ENCODE assay signal across 10 cellular contexts in the genomic region with DNA sequence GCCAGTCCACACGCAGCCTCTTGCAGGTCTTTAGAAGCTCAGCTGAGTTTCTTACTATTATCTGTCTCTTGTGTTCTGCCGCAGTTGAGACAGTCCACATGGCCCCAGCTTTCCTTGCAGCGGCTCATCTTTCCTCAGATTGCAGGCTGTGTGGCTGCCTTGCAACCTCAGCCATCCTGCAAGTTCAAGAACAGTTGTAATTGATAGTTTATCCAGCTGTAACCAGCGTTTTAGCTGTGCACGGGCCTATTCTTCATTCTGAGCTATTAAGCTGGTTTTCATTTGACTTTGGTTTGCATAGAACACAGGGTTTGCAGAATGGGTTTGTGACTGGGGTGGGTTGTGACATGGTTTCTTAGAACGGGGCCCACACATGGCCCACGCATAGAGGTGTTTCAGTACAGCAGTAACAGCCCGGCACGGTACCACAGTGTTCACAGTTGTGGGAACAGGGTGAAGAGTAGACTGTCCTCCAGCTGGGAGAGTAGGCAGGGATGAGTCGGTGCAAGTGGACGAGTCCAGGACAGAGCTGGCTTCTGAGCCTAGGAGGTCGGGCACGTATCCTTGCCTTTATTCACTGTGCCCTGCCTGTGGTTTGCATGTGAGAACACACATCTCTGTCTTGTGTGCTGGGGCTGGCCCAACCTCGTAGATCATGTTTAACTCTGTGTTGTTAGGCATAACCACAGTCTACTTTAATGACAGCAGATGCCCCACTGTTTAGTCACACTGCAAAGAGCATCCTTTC.
A peak's percentile ranks its signal among the peaks of the same experiment; 100 is the strongest.
DNase-seq lines count a peak whose midpoint lies in the region; ATAC-seq, FAIRE-seq and TF ChIP-seq lines count a peak whose summit lies in the region.
"Had no signal": no experiment of that assay in that cellular context is flagged by ENCODE, and none has a peak within 500 bp of the region (broad histone marks: within the 10 kb centered on the region; RNA-seq: fewer than 3 reads in every experiment).

No MANE protein-coding gene starts in this region.

- no peak for TF ChIP-seq EP300 in H1 (IDR thresholded peaks at IDR 0.05; ENCODE audit: borderline replicate concordance in 1 of 2, low read depth in 2 of 2, low read length in 2 of 2)

- H3K27ac Mint-ChIP-seq in CD8-positive, alpha-beta T cell = peak overlapping the region; percentile 47

- H3K4ac ChIP-seq in H1 (replicated peaks; ENCODE audit: insufficient read length, low read depth, low read length) = no peak overlapping the region

- H3K9me3 ChIP-seq in CD8-positive, alpha-beta T cell (ENCODE audit: low read length) = no peaks in the 10 kb centered on the region
- H3K9me3 ChIP-seq in H1 (ENCODE audit: insufficient read depth in 2 of 2, low read depth in 1 of 2, low read length in 1 of 2) (no peaks in the 10 kb centered on the region), osteoblast (ENCODE audit: low read depth, low read length) (no peaks in the 10 kb centered on the region)
- H3K9me3 ChIP-seq: SJSA1 had no signal

- no peak overlapping the region for H2AFZ ChIP-seq in H1 (ENCODE audit: low read length)
- peak overlapping the region; percentile 57 for H2AFZ ChIP-seq in osteoblast (ENCODE audit: low read length)

- no peak overlapping the region for H4K8ac ChIP-seq in H1 (ENCODE audit: extremely low read depth, insufficient read depth, low read length)

- no peaks in the 10 kb centered on the region for H3K9me3 Mint-ChIP-seq in CD8-positive, alpha-beta T cell

- H3K4me3 ChIP-seq in CD8-positive, alpha-beta T cell (ENCODE audit: low read depth, low read length) = no peak overlapping the region
- H3K4me3 ChIP-seq in H1 (ENCODE audit: extremely low read depth in 1 of 4, insufficient read depth in 2 of 4, low read depth in 3 of 4, low read length in 4 of 4) = no peak overlapping the region
- H3K4me3 ChIP-seq in osteoblast (ENCODE audit: insufficient read depth, low read length) = peak overlapping the region; percentile 8
- H3K4me3 ChIP-seq: SJSA1 had no signal

- 0 out of 2 replicates have a peak overlapping the region, but pooled peaks have one; percentile 56 for H3K18ac ChIP-seq in H1 (ENCODE audit: extremely low read depth, low read length)

- POLR2A ChIA-PET in CD8-positive, alpha-beta T cell (lab: Charles Lee) = no interaction called here
- POLR2A ChIA-PET in H1 (lab: Charles Lee; ENCODE audit: partially characterized antibody) = no interaction called here

- H3K14ac ChIP-seq in H1 (ENCODE audit: insufficient read length) = no peak overlapping the region

- no peak for TF ChIP-seq RAD21 in H1 (IDR thresholded peaks at IDR 0.05 in 1 of 2, conservative IDR thresholded peaks at IDR 0.05 in 1 of 2; ENCODE audit: low read depth in 2 of 2, low read length in 2 of 2)

- peaks cover 9 to 97% of the 10 kb centered on the region in 2 experiments for H3K79me2 ChIP-seq in H1 (ENCODE audit: control insufficient read depth in 1 of 2, insufficient read depth in 2 of 2, low read length in 2 of 2)
- H3K79me2 ChIP-seq in osteoblast (ENCODE audit: insufficient read depth, low read length) = peaks cover 10% of the 10 kb centered on the region

- H3K4me2 ChIP-seq in H1 (ENCODE audit: insufficient read depth in 1 of 2, low read depth in 2 of 2, low read length in 2 of 2) = peak overlapping the region in 1 of 2 experiments; percentile 2; a peak in 1 of 4 replicates
- peak overlapping the region; percentile 53 for H3K4me2 ChIP-seq in osteoblast (ENCODE audit: insufficient read depth, low read length)

- H3K79me1 ChIP-seq in H1 (ENCODE audit: low read depth, low read length) = peaks cover 18% of the 10 kb centered on the region

- H3K23ac ChIP-seq in H1 (ENCODE audit: insufficient read length) = no peak overlapping the region

- H3K36me3 ChIP-seq in CD8-positive, alpha-beta T cell (ENCODE audit: insufficient read depth, low read length) = no peaks in the 10 kb centered on the region
- H3K36me3 ChIP-seq in H1 (ENCODE audit: control insufficient read depth in 2 of 4, insufficient read depth in 4 of 4, low read length in 3 of 4) (peaks cover 0 to 5% (median 0%) of the 10 kb centered on the region in 4 experiments; a peak in 2 of 8 replicates), osteoblast (ENCODE audit: insufficient read depth, low read length) (no peaks in the 10 kb centered on the region)

- FAIRE-seq in H1 (lab: Jason Lieb, UNC) = no peak
- FAIRE-seq: colon had no signal

- no peak overlapping the region for H3K56ac ChIP-seq in H1 (replicated peaks; ENCODE audit: insufficient read length, low read depth, low read length)

- peaks cover 32 to 35% of the 10 kb centered on the region in 2 experiments for H4K20me1 ChIP-seq in H1 (replicated peaks in 1 of 2; ENCODE audit: control insufficient read depth in 1 of 2, insufficient read depth in 2 of 2, low read length in 2 of 2)
- H4K20me1 ChIP-seq in osteoblast (ENCODE audit: insufficient read depth, low read length) = peaks cover 4% of the 10 kb centered on the region

- no peak overlapping the region for H2BK120ac ChIP-seq in H1 (replicated peaks; ENCODE audit: low read depth, low read length)

- peak overlapping the region; percentile 33 for H3K4me3 Mint-ChIP-seq in CD8-positive, alpha-beta T cell

- CTCF ChIA-PET in CD8-positive, alpha-beta T cell (lab: Charles Lee) = no interaction called here
- CTCF ChIA-PET in H1 (lab: Charles Lee; ENCODE audit: partially characterized antibody) = interaction anchor here (0.9 to 1.2 kb wide), 4 partner anchors 17 to 42 kb away, joined by 3 to 4 read pairs (median 3); no protein-coding TSS in a partner anchor

- no peak overlapping the region for H4K91ac ChIP-seq in H1 (replicated peaks; ENCODE audit: insufficient read length, low read length)

- H2BK15ac ChIP-seq in H1 (ENCODE audit: low read length) = no peak overlapping the region

- no peaks in the 10 kb centered on the region for H3K23me2 ChIP-seq in H1 (ENCODE audit: low read depth, low read length)

- no peaks in the 10 kb centered on the region for H3K27me3 ChIP-seq in CD8-positive, alpha-beta T cell (ENCODE audit: insufficient read depth, low read length)
- H3K27me3 ChIP-seq in H1 (replicated peaks in 1 of 4; ENCODE audit: control insufficient read depth in 3 of 4, extremely low read depth in 1 of 4, insufficient read depth in 3 of 4, low read length in 3 of 4) (no peaks in the 10 kb centered on the region), osteoblast (ENCODE audit: insufficient read depth, low read length) (no peaks in the 10 kb centered on the region)
- H3K27me3 ChIP-seq: SJSA1 had no signal

- peak overlapping the region; percentile 62 for H2BK5ac ChIP-seq in H1 (ENCODE audit: low read depth, low read length)

- peak; percentile 39 for ATAC-seq in CD8-positive, alpha-beta T cell
- no peak for ATAC-seq in GM21529 (IDR thresholded peaks at IDR 0.05; ENCODE audit: unreplicated experiment)

- H3K27me3 Mint-ChIP-seq in CD8-positive, alpha-beta T cell (ENCODE audit: low read depth) = no peaks in the 10 kb centered on the region

- H2AK5ac ChIP-seq in H1 (ENCODE audit: low read depth, low read length) = no peak overlapping the region

- no peak overlapping the region for H3K9ac ChIP-seq in H1 (replicated peaks in 1 of 4; ENCODE audit: extremely low read depth in 1 of 4, low read depth in 3 of 4, low read length in 3 of 4)

- 82% methylated on average over 14 of the region's 14 CpGs; no CpG with 5 or more reads in 1 of the 2 experiments for WGBS in H1 (ENCODE audit: extremely low coverage in 1 of 2, insufficient coverage in 1 of 2, insufficient read length in 1 of 2, insufficient replicate concordance in 2 of 2, low coverage in 1 of 2, low lambda C conversion rate in 2 of 2, missing lambda C conversion rate in 1 of 2), 2 experiments

- H2BK12ac ChIP-seq in H1 (ENCODE audit: low read depth, low read length) = no peak overlapping the region

- intact Hi-C loops in CD8-positive, alpha-beta T cell (cut with DNase I, micrococcal nuclease) = no loop called here

- DNase-seq in CD8-positive, alpha-beta T cell = no peak
- DNase-seq in M059J (ENCODE audit: low read depth) = peak; percentile 63
- no peak for DNase-seq in H1 (ENCODE audit: low read depth in 1 of 2, low spot score in 2 of 2)
- peak; percentile 88 for DNase-seq in osteoblast (ENCODE audit: insufficient read length, low spot score, missing footprints)
- no peak for DNase-seq in midbrain (lab: John Stamatoyannopoulos, UW)
- no peak for DNase-seq in SHP77 treated with DMSO at 0.1 percent for 48 hours (lab: John Stamatoyannopoulos, UW)
- DNase-seq in NCI-H1436 (lab: John Stamatoyannopoulos, UW) = no peak

- no peak overlapping the region for H3K27ac ChIP-seq in CD8-positive, alpha-beta T cell (ENCODE audit: low read depth, low read length)
- no peak overlapping the region for H3K27ac ChIP-seq in H1 (ENCODE audit: low read depth, low read length)
- peak overlapping the region; percentile 57 for H3K27ac ChIP-seq in osteoblast (ENCODE audit: low read depth, low read length)
- H3K27ac ChIP-seq: SJSA1 had no signal

- no peak overlapping the region for H2BK20ac ChIP-seq in H1 (ENCODE audit: low read length)

- no peak overlapping the region for H4K5ac ChIP-seq in H1 (ENCODE audit: insufficient read length, low read depth, low read length)

- H3K4me1 Mint-ChIP-seq in CD8-positive, alpha-beta T cell (ENCODE audit: low read depth) = peaks cover 77% of the 10 kb centered on the region

- no peak for TF ChIP-seq POLR2A in H1 (IDR thresholded peaks at IDR 0.05; ENCODE audit: control extremely low read depth in 1 of 2, low read depth in 2 of 2, low read length in 2 of 2)

- H3K4me1 ChIP-seq in CD8-positive, alpha-beta T cell (ENCODE audit: insufficient read depth, low read length) = peaks cover 51% of the 10 kb centered on the region
- H3K4me1 ChIP-seq in H1 (replicated peaks in 1 of 4; ENCODE audit: control insufficient read depth in 3 of 4, insufficient read depth in 4 of 4, low read length in 3 of 4) = peaks cover 8 to 31% (median 16%) of the 10 kb centered on the region in 4 experiments; a peak in 6 of 7 replicates
- peaks cover 16% of the 10 kb centered on the region for H3K4me1 ChIP-seq in osteoblast (ENCODE audit: insufficient read depth, low read length)

- TF ChIP-seq CTCF in CD8-positive, alpha-beta T cell (IDR thresholded peaks at IDR 0.05) = no peak
- no peak for TF ChIP-seq CTCF in H1 (IDR thresholded peaks at IDR 0.05; ENCODE audit: control extremely low read depth in 1 of 3, insufficient read depth in 1 of 3, low read depth in 1 of 3, low read length in 3 of 3)
- no peak for TF ChIP-seq CTCF in osteoblast (IDR thresholded peaks at IDR 0.05; ENCODE audit: extremely low read depth, low read depth, low read length)

- H3K36me3 Mint-ChIP-seq in CD8-positive, alpha-beta T cell = peaks cover 26% of the 10 kb centered on the region

TF ChIP-seq in H1, 55 proteins besides CTCF, POLR2A, EP300 and RAD21:
- TF ChIP-seq POLR2AphosphoS5 (IDR thresholded peaks at IDR 0.05; ENCODE audit: low read depth, low read length) = peak; percentile 36; the same call in 1 of the 2 replicates
- no peak for TF ChIP-seq ZNF274 (IDR thresholded peaks at IDR 0.05; ENCODE audit: borderline replicate concordance, extremely low read depth, low read length)

Comparison
In these comparisons a context has a peak if more than half of its experiments do, and no peak if none do; other contexts are left out.
1. DNase-seq: peak in M059J (single experiment) and osteoblast (single experiment); none in CD8-positive, alpha-beta T cell (0 of 7), H1 (0 of 2), midbrain (single experiment), SHP77 treated with DMSO at 0.1 percent for 48 hours (single experiment) and NCI-H1436 (single experiment).